1 cellular context compared by ENCODE assay signal in genomic region chr15:74202461-74203401, GRCh38.
TF ChIP-seq lines count a peak whose summit lies in the region.

Gene STRA6, minus strand, starts transcription at chr15:74202787. Its CDS starts 520 bp downstream, at chr15:74202267.

TF ChIP-seq in H1, 55 proteins besides CTCF, POLR2A, EP300 and RAD21:
- TF ChIP-seq EGR1 (IDR thresholded peaks at IDR 0.05; ENCODE audit: borderline replicate concordance, low read depth, low read length), result peak; percentile 95
- peak; percentile 85 for TF ChIP-seq TEAD4 (IDR thresholded peaks at IDR 0.05; ENCODE audit: low read depth, low read length)
- TF ChIP-seq SUZ12 (IDR thresholded peaks at IDR 0.05; ENCODE audit: low read length), result no peak
- peak; percentile 84 for TF ChIP-seq RBBP5 (IDR thresholded peaks at IDR 0.05; ENCODE audit: borderline replicate concordance, low read depth, low read length)
- no peak for TF ChIP-seq CBX5 (IDR thresholded peaks at IDR 0.05; ENCODE audit: low read depth, low read length)
- peak; percentile 72 for TF ChIP-seq TAF7 (optimal IDR thresholded peaks at IDR 0.05; ENCODE audit: borderline replicate concordance, low read depth, low read length)
- peak; percentile 65; the same call in 1 of the 2 replicates for TF ChIP-seq KDM1A (IDR thresholded peaks at IDR 0.05; ENCODE audit: borderline replicate concordance, low read length)
- no peak for TF ChIP-seq CBX8 (IDR thresholded peaks at IDR 0.05; ENCODE audit: borderline replicate concordance, low read depth, low read length)
- peak; percentile 52; the same call in 1 of the 2 replicates for TF ChIP-seq BACH1 (IDR thresholded peaks at IDR 0.05; ENCODE audit: low read length)
- peak; percentile 76 for TF ChIP-seq YY1 (IDR thresholded peaks at IDR 0.05; ENCODE audit: low read depth, low read length)
- TF ChIP-seq SP1 (IDR thresholded peaks at IDR 0.05; ENCODE audit: low read depth, low read length), result peak; percentile 92
- TF ChIP-seq SP4 (IDR thresholded peaks at IDR 0.05; ENCODE audit: low read length), result 0 out of 2 replicates have a peak, but pooled peaks have one; percentile 83
- TF ChIP-seq RFX5 (IDR thresholded peaks at IDR 0.05; ENCODE audit: borderline replicate concordance, low read depth, low read length), result no peak
- no peak for TF ChIP-seq CHD1 (IDR thresholded peaks at IDR 0.05; ENCODE audit: low read depth, low read length)
- TF ChIP-seq GTF2F1 (IDR thresholded peaks at IDR 0.05; ENCODE audit: borderline replicate concordance, low read depth, low read length), result no peak
- TF ChIP-seq E2F6 (IDR thresholded peaks at IDR 0.05), result peak; percentile 50
- TF ChIP-seq SIX5 (IDR thresholded peaks at IDR 0.05; ENCODE audit: low read depth, low read length), result no peak
- peak; percentile 94 for TF ChIP-seq CTBP2 (IDR thresholded peaks at IDR 0.05; ENCODE audit: borderline replicate concordance, insufficient read depth, insufficient read length, low read length)
- no peak; the same call in 1 of the 2 replicates for TF ChIP-seq CHD2 (IDR thresholded peaks at IDR 0.05; ENCODE audit: low read length)
- no peak for TF ChIP-seq SIRT6 (IDR thresholded peaks at IDR 0.05; ENCODE audit: low read length)
- TF ChIP-seq RXRA (IDR thresholded peaks at IDR 0.05; ENCODE audit: insufficient read depth, low read depth, low read length), result no peak
- no peak for TF ChIP-seq SP2 (IDR thresholded peaks at IDR 0.05; ENCODE audit: low read length)
- no peak for TF ChIP-seq POU5F1 (IDR thresholded peaks at IDR 0.05; ENCODE audit: low read depth, low read length)
- TF ChIP-seq TAF1 (IDR thresholded peaks at IDR 0.05; ENCODE audit: low read depth, low read length), result peak; percentile 73
- TF ChIP-seq BCL11A (IDR thresholded peaks at IDR 0.05; ENCODE audit: low read depth in 2 of 2, low read length in 2 of 2), result no peak
- no peak for TF ChIP-seq NANOG (IDR thresholded peaks at IDR 0.05; ENCODE audit: insufficient read depth, low read depth, low read length, poor library complexity, severe bottlenecking)
- TF ChIP-seq PHF8 (conservative IDR thresholded peaks at IDR 0.05; ENCODE audit: low read depth, low read length), result peak; percentile 31; the same call in 1 of the 2 replicates
- TF ChIP-seq KDM5A (IDR thresholded peaks at IDR 0.05; ENCODE audit: low read length), result no peak
- no peak for TF ChIP-seq ATF3 (IDR thresholded peaks at IDR 0.05; ENCODE audit: insufficient read depth, low read depth, low read length)
- no peak for TF ChIP-seq BRCA1 (IDR thresholded peaks at IDR 0.05; ENCODE audit: low read depth, low read length)
- peak in 1 of 2 experiments; percentile 52; a peak in 1 of 4 replicates for TF ChIP-seq HDAC2 (IDR thresholded peaks at IDR 0.05; ENCODE audit: borderline replicate concordance in 1 of 2, low read depth in 2 of 2, low read length in 2 of 2)
- peak; percentile 72; the same call in 1 of the 2 replicates for TF ChIP-seq POLR2AphosphoS5 (IDR thresholded peaks at IDR 0.05; ENCODE audit: low read depth, low read length)
- TF ChIP-seq ASH2L (IDR thresholded peaks at IDR 0.05; ENCODE audit: low read length), result peak; percentile 78
- peak; percentile 11 for TF ChIP-seq EZH2 (IDR thresholded peaks at IDR 0.05; ENCODE audit: low read depth, low read length, severe bottlenecking)
- peak; percentile 73; the same call in 1 of the 2 replicates for TF ChIP-seq TBP (IDR thresholded peaks at IDR 0.05; ENCODE audit: low read depth, low read length)
- TF ChIP-seq MAX (IDR thresholded peaks at IDR 0.05), result peak; percentile 59; the same call in 1 of the 2 replicates
- peak; percentile 32 to 91; a peak in 2 of 4 replicates for TF ChIP-seq SIN3A (conservative IDR thresholded peaks at IDR 0.05 in 1 of 2, IDR thresholded peaks at IDR 0.05 in 1 of 2; ENCODE audit: low read depth in 1 of 2, low read length in 2 of 2)
- peak; percentile 86; the same call in 1 of the 2 replicates for TF ChIP-seq ATF2 (IDR thresholded peaks at IDR 0.05; ENCODE audit: low read length)
- no peak for TF ChIP-seq CHD7 (IDR thresholded peaks at IDR 0.05; ENCODE audit: insufficient replicate concordance, low read length)
- peak; percentile 63; the same call in 1 of the 2 replicates for TF ChIP-seq TCF12 (IDR thresholded peaks at IDR 0.05; ENCODE audit: low read depth, low read length)
- peak; percentile 16; the same call in 1 of the 2 replicates for TF ChIP-seq CREB1 (IDR thresholded peaks at IDR 0.05)
